In genomic region chr1:47693115-47693514, GRCh38 we compare ENCODE assay signal across 30 cellular contexts.
"Had no signal": no experiment of that assay in that cellular context is flagged by ENCODE, and none has a peak within 500 bp of the region (broad histone marks: within the 10 kb centered on the region; RNA-seq: fewer than 3 reads in every experiment).

No MANE protein-coding gene starts in this region.

- H3K36me3 ChIP-seq: brain microvascular endothelial cell, esophagus squamous epithelium, heart right ventricle, neutrophil, ovary, suprapubic skin, tibial artery had no signal

- H3K4me1 Mint-ChIP-seq: activated B cell treated with CpG ODN at 0.5 μM for 24 hours; stimulated activated naive B cell treated with anti-CD40 and anti-IgM and Interleukin-4, amounts not matched to agents 10 μg/mL and 1 μg/mL and 100 μg/mL, for 72 hours; T-cell had no signal

- H3K9me3 Mint-ChIP-seq: activated B cell treated with CpG ODN at 0.5 μM for 24 hours; activated CD8-positive, alpha-beta T cell treated with anti-CD3 and anti-CD28 coated beads for 36 hours; activated T-helper 1 cell treated with anti-CD3 and anti-CD28 coated beads, Interleukin-12 subunit alpha, Interleukin-12 subunit beta, Interleukin-2, Interleukin-4 antibody, amounts not matched to agents 30 ng/mL and 10 ng/mL and 1 ng/mL, durations not matched to agents 14 hours and 24 hours and 36 hours; dendritic cell treated with granulocyte-macrophage colony-stimulating factor and Interleukin-4, amounts not matched to agents 40 ng/mL and 50 ng/mL, for 4 days; natural killer cell treated with Interleukin-12 subunit alpha and Interleukin-12 subunit beta and Interleukin-15 and Interleukin-18, amount 100 ng/mL, for 72 hours; T-cell; T-helper 2 cell treated with Interferon-gamma antibody and Interleukin-4, amounts not matched to agents 5 μg/mL and 100 μg/mL, for 36 hours had no signal

- H3K4me1 ChIP-seq: esophagus squamous epithelium, heart right ventricle, suprapubic skin, tibial artery had no signal

- H3K4me3 Mint-ChIP-seq: activated B cell treated with CpG ODN at 0.5 μM for 24 hours; activated CD8-positive, alpha-beta T cell treated with anti-CD3 and anti-CD28 coated beads for 36 hours; activated T-helper 1 cell treated with anti-CD3 and anti-CD28 coated beads, Interleukin-12 subunit alpha, Interleukin-12 subunit beta, Interleukin-2, Interleukin-4 antibody, amounts not matched to agents 30 ng/mL and 10 ng/mL and 1 ng/mL, durations not matched to agents 14 hours and 24 hours and 36 hours; dendritic cell treated with granulocyte-macrophage colony-stimulating factor and Interleukin-4, amounts not matched to agents 40 ng/mL and 50 ng/mL, for 4 days; natural killer cell treated with Interleukin-12 subunit alpha and Interleukin-12 subunit beta and Interleukin-15 and Interleukin-18, amount 100 ng/mL, for 72 hours; stimulated activated naive B cell treated with anti-CD40 and anti-IgM and Interleukin-4, amounts not matched to agents 10 μg/mL and 1 μg/mL and 100 μg/mL, for 72 hours; T-cell; T-helper 2 cell treated with Interferon-gamma antibody and Interleukin-4, amounts not matched to agents 5 μg/mL and 100 μg/mL, for 36 hours had no signal

- H3K27me3 ChIP-seq: brain microvascular endothelial cell, ovary had no signal

- ATAC-seq: activated CD8-positive, alpha-beta T cell treated with anti-CD3 and anti-CD28 coated beads for 36 hours; heart right ventricle; left lobe of liver; mucosa of descending colon; natural killer cell treated with Interleukin-12 subunit alpha and Interleukin-12 subunit beta and Interleukin-15 and Interleukin-18, amount 100 ng/mL, for 72 hours; stimulated activated naive B cell treated with anti-CD40 and anti-IgM and Interleukin-4, amounts not matched to agents 10 μg/mL and 1 μg/mL and 100 μg/mL, for 72 hours; T-cell had no signal

- H3K4me3 ChIP-seq: esophagus squamous epithelium, heart right ventricle, mucosa of descending colon, ovary, smooth muscle cell, suprapubic skin, tibial artery had no signal

- H3K4me2 ChIP-seq: smooth muscle cell had no signal

- DNase-seq: activated B cell treated with CpG ODN at 0.5 μM for 24 hours; activated CD4-positive, alpha-beta T cell treated with anti-CD3 and anti-CD28 coated beads, Interleukin-2, amount 50 U/mL, for 1 hour; activated CD8-positive, alpha-beta T cell treated with anti-CD3 and anti-CD28 coated beads for 36 hours; activated gamma-delta T cell treated with Interleukin-2 at 50 U/mL for 16 hours; activated naive CD4-positive, alpha-beta T cell treated with anti-CD3 and anti-CD28 coated beads, Interleukin-2, amount 50 U/mL, for 16 hours; activated T-cell treated with anti-CD3 and anti-CD28 coated beads, Interleukin-2, amount 50 U/mL, for 1 hour; amniotic stem cell; brain microvascular endothelial cell; caudate nucleus; effector CD4-positive, alpha-beta T cell; esophagus squamous epithelium; foreskin melanocyte; kidney glomerular epithelial cell; ovary; stimulated activated CD4-positive, alpha-beta T cell treated with anti-CD3 and anti-CD28 coated beads, Interleukin-15, amount 100 ng/mL, for 24 hours; stimulated activated naive B cell treated with anti-CD40 and anti-IgM and Interleukin-4, amounts not matched to agents 10 μg/mL and 1 μg/mL and 100 μg/mL, for 72 hours; T-cell; tibial artery had no signal

- H3K9me3 ChIP-seq: esophagus squamous epithelium, heart right ventricle, mucosa of descending colon, neutrophil, ovary, suprapubic skin, tibial artery had no signal

- H3K27ac ChIP-seq: brain microvascular endothelial cell, epithelial cell of prostate, esophagus squamous epithelium, heart right ventricle, neutrophil, ovary, suprapubic skin, tibial artery had no signal

- H3K36me3 Mint-ChIP-seq: natural killer cell treated with Interleukin-12 subunit alpha and Interleukin-12 subunit beta and Interleukin-15 and Interleukin-18, amount 100 ng/mL, for 72 hours; stimulated activated naive B cell treated with anti-CD40 and anti-IgM and Interleukin-4, amounts not matched to agents 10 μg/mL and 1 μg/mL and 100 μg/mL, for 72 hours; T-cell had no signal

- H3K27ac Mint-ChIP-seq: activated B cell treated with CpG ODN at 0.5 μM for 24 hours; activated CD8-positive, alpha-beta T cell treated with anti-CD3 and anti-CD28 coated beads for 36 hours; activated T-helper 1 cell treated with anti-CD3 and anti-CD28 coated beads, Interleukin-12 subunit alpha, Interleukin-12 subunit beta, Interleukin-2, Interleukin-4 antibody, amounts not matched to agents 30 ng/mL and 10 ng/mL and 1 ng/mL, durations not matched to agents 14 hours and 24 hours and 36 hours; dendritic cell treated with granulocyte-macrophage colony-stimulating factor and Interleukin-4, amounts not matched to agents 40 ng/mL and 50 ng/mL, for 4 days; natural killer cell treated with Interleukin-12 subunit alpha and Interleukin-12 subunit beta and Interleukin-15 and Interleukin-18, amount 100 ng/mL, for 72 hours; progenitor cell of endocrine pancreas; stimulated activated naive B cell treated with anti-CD40 and anti-IgM and Interleukin-4, amounts not matched to agents 10 μg/mL and 1 μg/mL and 100 μg/mL, for 72 hours; T-cell; T-helper 2 cell treated with Interferon-gamma antibody and Interleukin-4, amounts not matched to agents 5 μg/mL and 100 μg/mL, for 36 hours had no signal
